In genomic region chr1:174079796-174080195, GRCh38 we compare ENCODE assay signal across 30 cellular contexts.
"Had no signal": no experiment of that assay in that cellular context is flagged by ENCODE, and none has a peak within 500 bp of the region (broad histone marks: within the 10 kb centered on the region; RNA-seq: fewer than 3 reads in every experiment).

No MANE protein-coding gene starts in this region.

- DNase-seq: activated CD4-positive, alpha-beta memory T cell treated with anti-CD3 and anti-CD28 coated beads, Interleukin-2, amount 10 ng/mL, durations not matched to agents 7 days and 5 days; activated CD4-positive, alpha-beta T cell treated with anti-CD3 and anti-CD28 coated beads for 1 hour; activated CD4-positive, alpha-beta T cell treated with anti-CD3 and anti-CD28 coated beads for 4 hours; activated CD4-positive, alpha-beta T cell treated with anti-CD3 and anti-CD28 coated beads, Interleukin-2, amount 10 ng/mL, durations not matched to agents 7 days and 5 days; activated CD4-positive, alpha-beta T cell treated with anti-CD3 and anti-CD28 coated beads, Interleukin-2, amount 50 U/mL, for 4 hours; activated CD8-positive, alpha-beta memory T cell treated with anti-CD3 and anti-CD28 coated beads, Interleukin-2, amount 50 U/mL, for 48 hours; activated gamma-delta T cell; activated naive CD4-positive, alpha-beta T cell; activated naive CD4-positive, alpha-beta T cell treated with anti-CD3 and anti-CD28 coated beads, Interleukin-2, amount 10 ng/mL, durations not matched to agents 7 days and 5 days; activated naive CD8-positive, alpha-beta T cell treated with anti-CD3 and anti-CD28 coated beads, Interleukin-2, amount 10 ng/mL, durations not matched to agents 7 days and 5 days; activated T-cell treated with anti-CD3 and anti-CD28 coated beads for 4 hours; activated T-cell treated with anti-CD3 and anti-CD28 coated beads, Interleukin-2, amount 50 U/mL, for 24 hours; activated T-cell treated with anti-CD3 and anti-CD28 coated beads, Interleukin-2, amount 50 U/mL, for 72 hours; central memory CD4-positive, alpha-beta T cell; cerebellar nuclear complex; colonic mucosa; effector memory CD4-positive, alpha-beta T cell; endodermal cell; foreskin fibroblast; head of caudate nucleus; T-helper 2 cell had no signal

- ATAC-seq: activated naive CD4-positive, alpha-beta T cell treated with anti-CD3 and anti-CD28 coated beads, Interleukin-2, amount 50 U/mL, for 72 hours; activated T-cell treated with anti-CD3 and anti-CD28 coated beads, Interleukin-2, amount 50 U/mL, for 72 hours; esophagus mucosa; WTC11 had no signal

- H3K36me3 Mint-ChIP-seq: activated naive CD4-positive, alpha-beta T cell treated with anti-CD3 and anti-CD28 coated beads, Interleukin-2, amount 10 ng/mL, durations not matched to agents 7 days and 5 days; activated naive CD8-positive, alpha-beta T cell treated with anti-CD3 and anti-CD28 coated beads, Interleukin-2, amount 10 ng/mL, durations not matched to agents 7 days and 5 days; brain; WTC11 had no signal

- H3K27ac ChIP-seq: ascending aorta, breast epithelium, cardiac muscle cell, colonic mucosa, VCaP had no signal

- H3K27ac Mint-ChIP-seq: activated CD4-positive, alpha-beta memory T cell treated with anti-CD3 and anti-CD28 coated beads, Interleukin-2, amount 10 ng/mL, durations not matched to agents 7 days and 5 days; activated CD4-positive, alpha-beta T cell treated with anti-CD3 and anti-CD28 coated beads, Interleukin-2, amount 10 ng/mL, durations not matched to agents 7 days and 5 days; activated naive CD4-positive, alpha-beta T cell treated with anti-CD3 and anti-CD28 coated beads, Interleukin-2, amount 10 ng/mL, durations not matched to agents 7 days and 5 days; activated naive CD4-positive, alpha-beta T cell treated with anti-CD3 and anti-CD28 coated beads, Interleukin-2, amount 50 U/mL, for 72 hours; activated naive CD8-positive, alpha-beta T cell treated with anti-CD3 and anti-CD28 coated beads, Interleukin-2, amount 10 ng/mL, durations not matched to agents 7 days and 5 days; activated T-cell treated with anti-CD3 and anti-CD28 coated beads, Interleukin-2, amount 50 U/mL, for 24 hours; activated T-cell treated with anti-CD3 and anti-CD28 coated beads, Interleukin-2, amount 50 U/mL, for 72 hours; brain; WTC11 had no signal

- H3K4me1 ChIP-seq: ascending aorta, breast epithelium, colonic mucosa had no signal

- H3K9me3 ChIP-seq: ascending aorta, breast epithelium, colonic mucosa had no signal

- H3K4me1 Mint-ChIP-seq: activated CD4-positive, alpha-beta memory T cell treated with anti-CD3 and anti-CD28 coated beads, Interleukin-2, amount 10 ng/mL, durations not matched to agents 7 days and 5 days; activated CD4-positive, alpha-beta T cell treated with anti-CD3 and anti-CD28 coated beads, Interleukin-2, amount 10 ng/mL, durations not matched to agents 7 days and 5 days; activated naive CD4-positive, alpha-beta T cell treated with anti-CD3 and anti-CD28 coated beads, Interleukin-2, amount 10 ng/mL, durations not matched to agents 7 days and 5 days; activated naive CD8-positive, alpha-beta T cell treated with anti-CD3 and anti-CD28 coated beads, Interleukin-2, amount 10 ng/mL, durations not matched to agents 7 days and 5 days had no signal

- H3K9me3 Mint-ChIP-seq: activated CD4-positive, alpha-beta memory T cell treated with anti-CD3 and anti-CD28 coated beads, Interleukin-2, amount 10 ng/mL, durations not matched to agents 7 days and 5 days; activated CD4-positive, alpha-beta T cell treated with anti-CD3 and anti-CD28 coated beads, Interleukin-2, amount 10 ng/mL, durations not matched to agents 7 days and 5 days; activated naive CD4-positive, alpha-beta T cell treated with anti-CD3 and anti-CD28 coated beads, Interleukin-2, amount 10 ng/mL, durations not matched to agents 7 days and 5 days; activated naive CD8-positive, alpha-beta T cell treated with anti-CD3 and anti-CD28 coated beads, Interleukin-2, amount 10 ng/mL, durations not matched to agents 7 days and 5 days; activated T-cell treated with anti-CD3 and anti-CD28 coated beads, Interleukin-2, amount 50 U/mL, for 72 hours had no signal

- H3K27me3 Mint-ChIP-seq: brain had no signal

- H3K36me3 ChIP-seq: ascending aorta, breast epithelium, cardiac muscle cell, colonic mucosa had no signal

- H3K4me3 ChIP-seq: ascending aorta, breast epithelium, cardiac muscle cell, colonic mucosa had no signal

- FAIRE-seq: frontal cortex had no signal

- H3K4me3 Mint-ChIP-seq: activated CD4-positive, alpha-beta memory T cell treated with anti-CD3 and anti-CD28 coated beads, Interleukin-2, amount 10 ng/mL, durations not matched to agents 7 days and 5 days; activated CD4-positive, alpha-beta T cell treated with anti-CD3 and anti-CD28 coated beads, Interleukin-2, amount 10 ng/mL, durations not matched to agents 7 days and 5 days; activated naive CD4-positive, alpha-beta T cell treated with anti-CD3 and anti-CD28 coated beads, Interleukin-2, amount 10 ng/mL, durations not matched to agents 7 days and 5 days; activated naive CD8-positive, alpha-beta T cell treated with anti-CD3 and anti-CD28 coated beads, Interleukin-2, amount 10 ng/mL, durations not matched to agents 7 days and 5 days; activated T-cell treated with anti-CD3 and anti-CD28 coated beads, Interleukin-2, amount 50 U/mL, for 24 hours; activated T-cell treated with anti-CD3 and anti-CD28 coated beads, Interleukin-2, amount 50 U/mL, for 72 hours; brain; endodermal cell; WTC11 had no signal

- H3K27me3 ChIP-seq: ascending aorta, breast epithelium, cardiac muscle cell, colonic mucosa had no signal
